In genomic region chr4:72896515-72896914, GRCh38 we compare ENCODE assay signal across 2 cellular contexts.
A peak's percentile ranks its signal among the peaks of the same experiment; 100 is the strongest.
TF ChIP-seq lines count a peak whose summit lies in the region.

No MANE protein-coding gene starts in this region.

TF ChIP-seq in IMR-90, 13 proteins besides CTCF, POLR2A, EP300 and RAD21:
- TF ChIP-seq CEBPB (IDR thresholded peaks at IDR 0.05; ENCODE audit: low read depth, low read length) = peak; percentile 98
- TF ChIP-seq RFX5 (IDR thresholded peaks at IDR 0.05; ENCODE audit: low read depth, low read length) = no peak

TF ChIP-seq in HepG2, 621 proteins besides CTCF, POLR2A, EP300 and RAD21 (continued from another document):
- TF ChIP-seq CEBPB (IDR thresholded peaks at IDR 0.05; ENCODE audit: borderline replicate concordance, low read depth, low read length) (peak; percentile 96), DBP (CRISPR knock-in tag; IDR thresholded peaks at IDR 0.05; ENCODE audit: not compliant biosample characterization) (no peak), GABPA (IDR thresholded peaks at IDR 0.05; ENCODE audit: low read depth, low read length) (no peak), GABPA (CRISPR knock-in tag; IDR thresholded peaks at IDR 0.05; ENCODE audit: low read depth) (no peak), CEBPG (CRISPR knock-in tag; IDR thresholded peaks at IDR 0.05) (peak; percentile 78), TBL1XR1 (IDR thresholded peaks at IDR 0.05; ENCODE audit: borderline replicate concordance, low read length, partially characterized antibody) (no peak), ZBTB8A (CRISPR knock-in tag; IDR thresholded peaks at IDR 0.05; ENCODE audit: borderline replicate concordance, low read depth) (no peak), ISX (CRISPR knock-in tag; conservative IDR thresholded peaks at IDR 0.05) (no peak), YEATS4 (CRISPR knock-in tag; IDR thresholded peaks at IDR 0.05; ENCODE audit: borderline replicate concordance) (no peak), ZKSCAN1 (IDR thresholded peaks at IDR 0.05; ENCODE audit: low read length) (no peak), ZBED4 (CRISPR knock-in tag; IDR thresholded peaks at IDR 0.05; ENCODE audit: borderline replicate concordance) (no peak), SOX13 (IDR thresholded peaks at IDR 0.05) (no peak), SOX13 (CRISPR knock-in tag; conservative IDR thresholded peaks at IDR 0.05 in 1 of 2, IDR thresholded peaks at IDR 0.05 in 1 of 2) (no peak), BHLHE40 (IDR thresholded peaks at IDR 0.05; ENCODE audit: low read length) (no peak), ZNF3 (CRISPR knock-in tag; IDR thresholded peaks at IDR 0.05) (no peak), ZNF609 (CRISPR knock-in tag; IDR thresholded peaks at IDR 0.05; ENCODE audit: borderline replicate concordance) (no peak)
